9 cellular contexts compared by ENCODE assay signal in genomic region chr5:25006734-25007133, GRCh38.
DNase-seq lines count a peak whose midpoint lies in the region; ATAC-seq, FAIRE-seq and TF ChIP-seq lines count a peak whose summit lies in the region.
"Had no signal": no experiment of that assay in that cellular context is flagged by ENCODE, and none has a peak within 500 bp of the region (broad histone marks: within the 10 kb centered on the region; RNA-seq: fewer than 3 reads in every experiment).

No MANE protein-coding gene starts in this region.

- H3K4me1 ChIP-seq in foreskin keratinocyte: no peaks in the 10 kb centered on the region
- H3K4me1 ChIP-seq: sigmoid colon had no signal

- no peak overlapping the region for H3K27ac ChIP-seq in foreskin keratinocyte
- H3K27ac ChIP-seq: sigmoid colon had no signal

- no peak for FAIRE-seq in D721Med (lab: Jason Lieb, UNC)

- DNase-seq in D721Med (ENCODE audit: insufficient read length, low spot score) (no peak), NAMALWA (ENCODE audit: low spot score) (peak; percentile 26), SHP77 (lab: John Stamatoyannopoulos, UW) (peak; percentile 41 to 76), foreskin keratinocyte (peak; percentile 13 to 48)
- no peak for DNase-seq in activated effector memory CD4-positive, alpha-beta T cell treated with anti-CD3 and anti-CD28 coated beads, Interleukin-2, amount 50 U/mL, for 16 hours
- DNase-seq: sigmoid colon had no signal

- peak; percentile 41 for ATAC-seq in foreskin keratinocyte
- ATAC-seq in GM18502 (IDR thresholded peaks at IDR 0.05; ENCODE audit: poor library complexity, unreplicated experiment): no peak
- ATAC-seq in GM19023 (IDR thresholded peaks at IDR 0.05; ENCODE audit: unreplicated experiment): no peak
- ATAC-seq in GM18861 (IDR thresholded peaks at IDR 0.05; ENCODE audit: unreplicated experiment): no peak

- TF ChIP-seq CTCF in D721Med (IDR thresholded peaks at IDR 0.05; ENCODE audit: insufficient read depth, missing control alignments) (peak; percentile 30), foreskin keratinocyte (conservative IDR thresholded peaks at IDR 0.05) (peak; percentile 65)

- no peaks in the 10 kb centered on the region for H3K27me3 ChIP-seq in foreskin keratinocyte
- H3K27me3 ChIP-seq: sigmoid colon had no signal

Comparison
In these comparisons a context has a peak if more than half of its experiments do, and no peak if none do; other contexts are left out.
1. DNase-seq: peak in NAMALWA (single experiment), SHP77 (2 of 2) and foreskin keratinocyte (2 of 2); none in D721Med (single experiment) and activated effector memory CD4-positive, alpha-beta T cell treated with anti-CD3 and anti-CD28 coated beads, Interleukin-2, amount 50 U/mL, for 16 hours (single experiment).